ENCODE assay signal across 19 cellular contexts in genomic region chr15:77841376-77841775, GRCh38.
DNase-seq lines count a peak whose midpoint lies in the region; ATAC-seq, FAIRE-seq and TF ChIP-seq lines count a peak whose summit lies in the region.
"Had no signal": no experiment of that assay in that cellular context is flagged by ENCODE, and none has a peak within 500 bp of the region (broad histone marks: within the 10 kb centered on the region; RNA-seq: fewer than 3 reads in every experiment).

No MANE protein-coding gene starts in this region.

- H3K9me3 Mint-ChIP-seq in stimulated activated naive CD8-positive, alpha-beta T cell treated with anti-CD3 and anti-CD28 coated beads, Interleukin-15, amount 100 ng/mL, for 72 hours: peaks cover 0 to 8% of the 10 kb centered on the region in 2 donors

- H3K27me3 ChIP-seq in RWPE2 (ENCODE audit: insufficient read depth, poor library complexity, severe bottlenecking) (no peaks in the 10 kb centered on the region), mesenchymal stem cell (ENCODE audit: control insufficient read depth in 1 of 2, insufficient read depth in 1 of 2, low read length in 2 of 2) (peaks cover 42 to 85% of the 10 kb centered on the region in 2 experiments)

- H3K4me1 ChIP-seq in RWPE2 (ENCODE audit: insufficient read depth, poor library complexity, severe bottlenecking): peaks cover 14% of the 10 kb centered on the region
- H3K4me1 ChIP-seq in mesenchymal stem cell (ENCODE audit: control insufficient read depth, insufficient read depth, low read depth, low read length): peaks cover 19% of the 10 kb centered on the region

- WGBS in mesenchymal stem cell: 63% methylated on average over 2 of the region's 3 CpGs

- H3K4ac ChIP-seq in mesenchymal stem cell (ENCODE audit: low read depth in 1 of 2, low read length in 2 of 2): no peak overlapping the region

- intact Hi-C loops in Right ventricle myocardium inferior (cut with DNase I) (no loop called here), left ventricle myocardium superior (cut with micrococcal nuclease) (no loop called here)

- no peak overlapping the region for H3K4me2 ChIP-seq in mesenchymal stem cell (ENCODE audit: low read length, poor library complexity, severe bottlenecking)

- H3K23ac ChIP-seq in mesenchymal stem cell (ENCODE audit: low read length in 2 of 2): no peak overlapping the region

- H3K14ac ChIP-seq in mesenchymal stem cell (ENCODE audit: low read length in 2 of 2): no peak overlapping the region

- H2BK120ac ChIP-seq in mesenchymal stem cell (ENCODE audit: low read depth, low read length): no peak overlapping the region

- H3K4me3 Mint-ChIP-seq in stimulated activated naive CD8-positive, alpha-beta T cell treated with anti-CD3 and anti-CD28 coated beads, Interleukin-15, amount 100 ng/mL, for 72 hours: no peak overlapping the region
- H3K4me3 Mint-ChIP-seq: CD4-positive, CD25-positive, alpha-beta regulatory T cell had no signal

- no peak overlapping the region for H2BK15ac ChIP-seq in mesenchymal stem cell (ENCODE audit: low read depth, poor library complexity, severe bottlenecking)

- no peak overlapping the region for H3K9ac ChIP-seq in mesenchymal stem cell (ENCODE audit: low read length)

- peaks cover 27% of the 10 kb centered on the region for H3K27me3 Mint-ChIP-seq in stimulated activated naive CD8-positive, alpha-beta T cell treated with anti-CD3 and anti-CD28 coated beads, Interleukin-15, amount 100 ng/mL, for 72 hours

- H2AK5ac ChIP-seq in mesenchymal stem cell (ENCODE audit: low read length, severe bottlenecking): no peak overlapping the region

- H4K8ac ChIP-seq in mesenchymal stem cell (ENCODE audit: low read length): no peak overlapping the region

- H2BK12ac ChIP-seq in mesenchymal stem cell (ENCODE audit: low read length in 2 of 2): no peak overlapping the region

- no peak overlapping the region for H2BK5ac ChIP-seq in mesenchymal stem cell (ENCODE audit: low read depth, low read length, poor library complexity, severe bottlenecking)

- H3K36me3 ChIP-seq in RWPE2 (ENCODE audit: low read depth) (no peaks in the 10 kb centered on the region), mesenchymal stem cell (ENCODE audit: control insufficient read depth in 1 of 2, insufficient read depth in 2 of 2, low read depth in 1 of 2, low read length in 2 of 2) (no peaks in the 10 kb centered on the region)

- no peaks in the 10 kb centered on the region for H3K9me3 ChIP-seq in RWPE2 (ENCODE audit: severe bottlenecking)
- H3K9me3 ChIP-seq in mesenchymal stem cell (ENCODE audit: control insufficient read depth, low read length): no peaks in the 10 kb centered on the region

- no peak overlapping the region for H3K27ac Mint-ChIP-seq in stimulated activated naive CD8-positive, alpha-beta T cell treated with anti-CD3 and anti-CD28 coated beads, Interleukin-15, amount 100 ng/mL, for 72 hours
- H3K27ac Mint-ChIP-seq: CD4-positive, CD25-positive, alpha-beta regulatory T cell had no signal

- H3K79me1 ChIP-seq in mesenchymal stem cell (replicated peaks; ENCODE audit: low read length, poor library complexity, severe bottlenecking): no peaks in the 10 kb centered on the region

- H2AFZ ChIP-seq in mesenchymal stem cell (ENCODE audit: low read depth, low read length): no peak overlapping the region

- no peak overlapping the region for H4K91ac ChIP-seq in mesenchymal stem cell (ENCODE audit: low read length)

- no peak for TF ChIP-seq CTCF in RWPE2 (IDR thresholded peaks at IDR 0.05; ENCODE audit: poor library complexity, severe bottlenecking)

- H3K27ac ChIP-seq in RWPE2 (ENCODE audit: poor library complexity, severe bottlenecking) (peak overlapping the region; percentile 83), mesenchymal stem cell (ENCODE audit: low read length, poor library complexity, severe bottlenecking) (peak overlapping the region; percentile 44)

- no peaks in the 10 kb centered on the region for H3K4me1 Mint-ChIP-seq in stimulated activated naive CD8-positive, alpha-beta T cell treated with anti-CD3 and anti-CD28 coated beads, Interleukin-15, amount 100 ng/mL, for 72 hours
- H3K4me1 Mint-ChIP-seq: CD4-positive, CD25-positive, alpha-beta regulatory T cell had no signal

- peak; percentile 5 for FAIRE-seq in urothelium cell line (lab: Jason Lieb, UNC)
- FAIRE-seq: GM12878, HTR-8/SVneo had no signal

- no peak for ATAC-seq in Right ventricle myocardium inferior
- ATAC-seq in left ventricle myocardium superior: no peak
- no peak for ATAC-seq in RWPE2 (ENCODE audit: low read depth)
- no peak for ATAC-seq in HG03135 (IDR thresholded peaks at IDR 0.05; ENCODE audit: unreplicated experiment)
- no peak for ATAC-seq in stimulated activated naive CD8-positive, alpha-beta T cell treated with anti-CD3 and anti-CD28 coated beads, Interleukin-15, amount 100 ng/mL, for 72 hours
- no peak for ATAC-seq in GM18858 (IDR thresholded peaks at IDR 0.05; ENCODE audit: unreplicated experiment)
- ATAC-seq: GM12878 had no signal

- H3K18ac ChIP-seq in mesenchymal stem cell (ENCODE audit: low read depth in 1 of 2, low read length in 2 of 2): no peak overlapping the region

- DNase-seq in Right ventricle myocardium inferior (ENCODE audit: missing footprints): peak; percentile 23
- DNase-seq in left ventricle myocardium superior: no peak
- no peak for DNase-seq in RWPE2 (ENCODE audit: low spot score)
- no peak for DNase-seq in mesenchymal stem cell
- no peak for DNase-seq in urothelium cell line (ENCODE audit: low spot score)
- DNase-seq in stimulated activated naive CD8-positive, alpha-beta T cell treated with anti-CD3 and anti-CD28 coated beads, Interleukin-15, amount 100 ng/mL, for 72 hours: no peak
- DNase-seq: AML-193; CD4-positive, CD25-positive, alpha-beta regulatory T cell; DMS79; KBM-7; NCI-H1048; NCI-H146; NCI-H2227 treated with DMSO at 0.1 percent for 48 hours; NCI-H526 treated with DMSO at 0.1 percent for 48 hours; SHP77 had no signal

- H3K4me3 ChIP-seq in RWPE2 (ENCODE audit: severe bottlenecking): no peak overlapping the region
- no peak overlapping the region for H3K4me3 ChIP-seq in mesenchymal stem cell (ENCODE audit: insufficient read depth in 1 of 2, low read depth in 1 of 2, low read length in 2 of 2)
- H3K4me3 ChIP-seq: GM12878 had no signal
